Comparison of ENCODE assay signal across 1 cellular context in the genomic region with DNA sequence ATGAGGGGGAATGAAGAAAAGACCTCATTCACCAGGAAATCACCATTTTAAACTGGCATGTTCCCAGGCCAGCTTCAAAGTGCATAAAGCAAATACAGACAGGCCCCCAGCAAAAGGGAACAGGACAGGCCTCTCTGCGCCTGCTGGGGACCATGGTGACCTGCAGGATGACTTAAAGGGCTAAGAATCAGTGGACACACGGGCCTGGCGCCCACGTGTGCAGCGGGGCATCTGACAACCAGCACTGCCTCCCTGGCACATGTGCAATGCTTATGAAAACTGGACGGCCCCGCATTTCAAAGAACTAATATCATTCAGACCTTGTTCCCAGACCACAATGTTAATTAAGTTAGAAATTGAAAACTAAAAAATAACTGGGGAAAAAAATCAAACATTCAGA.
TF ChIP-seq lines count a peak whose summit lies in the region.

No MANE protein-coding gene starts in this region.

TF ChIP-seq in IMR-90, 13 proteins besides CTCF, POLR2A, EP300 and RAD21 (continued from another document):
- no peak for TF ChIP-seq RFX5 (IDR thresholded peaks at IDR 0.05; ENCODE audit: low read depth, low read length)
- TF ChIP-seq FOS (IDR thresholded peaks at IDR 0.05; ENCODE audit: low read depth, low read length): no peak
- no peak for TF ChIP-seq CHD1 (IDR thresholded peaks at IDR 0.05; ENCODE audit: low read depth, low read length)
- TF ChIP-seq SMC3 (IDR thresholded peaks at IDR 0.05; ENCODE audit: low read depth, low read length): no peak
- TF ChIP-seq MAFK (IDR thresholded peaks at IDR 0.05; ENCODE audit: low read depth, low read length): no peak
